Comparison of ENCODE assay signal across 8 cellular contexts in genomic region chr1:25572708-25573590, GRCh38. TPM values are rescaled to one million over a fixed set of nuclear protein-coding genes. Genes with fewer than 3 reads are reported as not detected.
DNase-seq lines count a peak whose midpoint lies in the region; ATAC-seq and TF ChIP-seq lines count a peak whose summit lies in the region.

No MANE protein-coding gene starts in this region.

- no peak overlapping the region for H3K4me2 ChIP-seq in smooth muscle cell

- WGBS in heart right ventricle, 2 donors: 38 to 41% methylated on average over 18 of the region's 18 CpGs
- 49% methylated on average over 17 of the region's 18 CpGs for WGBS in smooth muscle cell (ENCODE audit: low lambda C conversion rate)

- POLR2A ChIA-PET in AG04449 (lab: Yijun Ruan, JAX): no interaction called here

- H2AFZ ChIP-seq in smooth muscle cell (ENCODE audit: low read depth): no peak overlapping the region

- peak in 7 of 8 donors; percentile 31 to 56 (median 36) for ATAC-seq in heart right ventricle
- ATAC-seq in GM21381 (IDR thresholded peaks at IDR 0.05; ENCODE audit: unreplicated experiment): no peak

- intact Hi-C loops in heart right ventricle (cut with DNase I): no loop called here

- peaks cover 19% of the 10 kb centered on the region for H3F3A ChIP-seq in smooth muscle cell (ENCODE audit: low read depth)

- H3K27me3 ChIP-seq in heart right ventricle (no peaks in the 10 kb centered on the region), smooth muscle cell (ENCODE audit: low read depth) (no peaks in the 10 kb centered on the region)

- H3K36me3 ChIP-seq in heart right ventricle (no peaks in the 10 kb centered on the region), smooth muscle cell (ENCODE audit: low read depth) (no peaks in the 10 kb centered on the region)

- H3K27ac ChIP-seq in heart right ventricle (no peak overlapping the region), smooth muscle cell (ENCODE audit: low read depth) (no peak overlapping the region)

- H3K9me3 Mint-ChIP-seq in activated naive CD4-positive, alpha-beta T cell treated with anti-CD3 and anti-CD28 coated beads, Interleukin-2, amount 10 ng/mL, durations not matched to agents 7 days and 5 days: no peaks in the 10 kb centered on the region

- H3K36me3 Mint-ChIP-seq in activated naive CD4-positive, alpha-beta T cell treated with anti-CD3 and anti-CD28 coated beads, Interleukin-2, amount 10 ng/mL, durations not matched to agents 7 days and 5 days: peaks cover 5% of the 10 kb centered on the region

- DNase-seq in AG04449 (ENCODE audit: low read depth, low spot score) (no peak), OCI-M1 (lab: John Stamatoyannopoulos, UW) (peak; percentile 69), heart right ventricle (no peak), smooth muscle cell (lab: John Stamatoyannopoulos, UW; ENCODE audit: unreplicated experiment) (no peak), putamen (ENCODE audit: low spot score) (no peak)
- peak; percentile 70 for DNase-seq in activated naive CD4-positive, alpha-beta T cell treated with anti-CD3 and anti-CD28 coated beads, Interleukin-2, amount 10 ng/mL, durations not matched to agents 7 days and 5 days

- H3K4me1 ChIP-seq in heart right ventricle (peaks cover 7 to 40% (median 22%) of the 10 kb centered on the region in 9 donors), smooth muscle cell (ENCODE audit: low read depth) (peaks cover 9% of the 10 kb centered on the region)

- H3K4me3 ChIP-seq in AG04449 (ENCODE audit: low read depth, low read length) (no peak overlapping the region), heart right ventricle (no peak overlapping the region), smooth muscle cell (no peak overlapping the region)

- H3K79me2 ChIP-seq in smooth muscle cell (ENCODE audit: low read depth): no peaks in the 10 kb centered on the region

- H3K27ac Mint-ChIP-seq in activated naive CD4-positive, alpha-beta T cell treated with anti-CD3 and anti-CD28 coated beads, Interleukin-2, amount 10 ng/mL, durations not matched to agents 7 days and 5 days: no peak overlapping the region

- CTCF ChIA-PET in AG04449 (lab: Yijun Ruan, JAX): interaction anchor here (0.6 to 6.6 kb wide), 28 partner anchors 8 to 238 kb away, joined by 3 to 59 read pairs (median 4); no protein-coding TSS in a partner anchor
- CTCF ChIA-PET in activated naive CD4-positive, alpha-beta T cell treated with anti-CD3 and anti-CD28 coated beads, Interleukin-2, amount 10 ng/mL, durations not matched to agents 7 days and 5 days (lab: Charles Lee): interaction anchor here (0.7 to 1.9 kb wide), 14 partner anchors 9 to 228 kb away, joined by 3 to 7 read pairs (median 4); no protein-coding TSS in a partner anchor

- H3K4me3 Mint-ChIP-seq in activated naive CD4-positive, alpha-beta T cell treated with anti-CD3 and anti-CD28 coated beads, Interleukin-2, amount 10 ng/mL, durations not matched to agents 7 days and 5 days: no peak overlapping the region

- H3K9ac ChIP-seq in smooth muscle cell (ENCODE audit: low read depth): no peak overlapping the region

- TF ChIP-seq CTCF in AG04449 (IDR thresholded peaks at IDR 0.05; ENCODE audit: insufficient read depth, low read length, missing control alignments): peak; percentile 85
- peak; percentile 88 for TF ChIP-seq CTCF in GM12874 (IDR thresholded peaks at IDR 0.05; ENCODE audit: insufficient read depth, low read depth, low read length)
- peak; percentile 32 to 69 (median 65) for TF ChIP-seq CTCF in heart right ventricle (IDR thresholded peaks at IDR 0.05)
- TF ChIP-seq CTCF in smooth muscle cell (IDR thresholded peaks at IDR 0.05; ENCODE audit: borderline replicate concordance, insufficient read depth, poor library complexity, severe bottlenecking): peak; percentile 64

- H4K20me1 ChIP-seq in smooth muscle cell (ENCODE audit: low read depth): no peaks in the 10 kb centered on the region

- peaks cover 23% of the 10 kb centered on the region for H3K27me3 Mint-ChIP-seq in activated naive CD4-positive, alpha-beta T cell treated with anti-CD3 and anti-CD28 coated beads, Interleukin-2, amount 10 ng/mL, durations not matched to agents 7 days and 5 days

- H3K9me3 ChIP-seq in heart right ventricle: no peaks in the 10 kb centered on the region
- H3K9me3 ChIP-seq in smooth muscle cell (replicated peaks; ENCODE audit: low read depth): no peaks in the 10 kb centered on the region

- peaks cover 21% of the 10 kb centered on the region for H3K4me1 Mint-ChIP-seq in activated naive CD4-positive, alpha-beta T cell treated with anti-CD3 and anti-CD28 coated beads, Interleukin-2, amount 10 ng/mL, durations not matched to agents 7 days and 5 days

RNA-seq across cellular contexts. Expression of gene LDLRAP1, which starts 29.5 kb away (rescaled TPM):
- total RNA-seq in heart right ventricle (10 to 100 TPM in 6 of 10 donors, 1 to 10 TPM in 4; 8.5 to 16.1 (median 11.6) TPM), smooth muscle cell (16.2 and 19.5 TPM in 2 replicates)
- polyA plus RNA-seq in heart right ventricle (10 to 100 TPM in 1 of 2 donors, 1 to 10 TPM in 1; 9.9 to 10.5 TPM), smooth muscle cell (30.5 and 39.0 TPM in 2 replicates)

RNA-seq across cellular contexts. Expression of gene MAN1C1, which starts 43.6 kb away (rescaled TPM):
- total RNA-seq in heart right ventricle (10 to 100 TPM in 9 of 10 donors, 1 to 10 TPM in 1; 9.7 to 23.4 (median 14.2) TPM), smooth muscle cell (5.0 and 10.5 TPM in 2 replicates)
- polyA plus RNA-seq in heart right ventricle (10 to 100 TPM; 10.1 to 11.3 TPM), smooth muscle cell (4.2 and 4.4 TPM in 2 replicates)

Comparison
In these comparisons a context has a peak if more than half of its experiments do, and no peak if none do; other contexts are left out.
1. DNase-seq: peak in OCI-M1 (single experiment) and activated naive CD4-positive, alpha-beta T cell treated with anti-CD3 and anti-CD28 coated beads, Interleukin-2, amount 10 ng/mL, durations not matched to agents 7 days and 5 days (single experiment); none in AG04449 (single experiment), heart right ventricle (0 of 2), smooth muscle cell (single experiment) and putamen (single experiment).
2. Peak in every context shown above with its lines, with median percentiles within 50 percentile points of each other: CTCF ChIP-seq.